In the genomic region with DNA sequence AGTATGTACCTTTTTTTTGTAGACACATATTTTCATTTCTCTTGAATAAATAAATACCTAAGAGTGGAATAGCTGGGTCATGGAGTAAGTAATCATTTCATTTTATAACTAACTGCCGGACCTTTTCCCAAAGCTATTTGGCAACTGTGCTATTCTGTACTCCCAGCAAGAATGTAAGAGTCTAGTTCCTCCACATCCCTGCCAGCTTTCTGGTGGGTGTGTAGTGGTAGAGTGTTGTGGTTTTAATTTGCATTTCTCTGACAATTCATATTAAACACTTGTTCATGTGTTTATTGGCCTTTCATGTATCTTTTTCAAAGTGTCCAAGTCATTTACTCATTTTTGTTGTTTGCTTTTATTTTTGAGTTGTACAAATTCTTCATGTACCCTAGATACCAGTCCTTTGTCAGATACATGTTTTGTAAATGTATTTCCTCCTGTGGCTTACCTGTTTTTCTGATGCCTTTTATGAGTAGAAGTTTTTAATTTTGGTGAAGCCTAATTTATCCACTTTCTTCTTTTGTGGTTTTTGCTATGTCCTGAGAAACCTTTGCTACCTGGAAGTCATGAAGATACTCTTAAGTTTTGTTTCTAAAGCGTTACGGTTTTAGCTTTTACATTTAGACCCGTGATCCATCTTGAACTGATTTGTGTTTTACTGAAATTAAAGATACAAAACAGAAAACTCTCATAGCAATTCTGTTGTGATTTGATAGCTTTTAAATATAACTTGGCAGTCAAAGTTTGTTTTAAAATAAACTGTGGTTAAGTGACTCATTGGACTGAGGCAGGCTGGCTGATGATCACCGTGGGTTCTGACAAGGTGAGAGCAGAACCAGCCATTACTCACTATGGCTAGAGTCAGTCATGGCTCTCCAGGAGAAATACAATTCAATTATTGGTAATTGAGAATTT, we compare ENCODE assay signal across 8 cellular contexts.
DNase-seq lines count a peak whose midpoint lies in the region; ATAC-seq, FAIRE-seq and TF ChIP-seq lines count a peak whose summit lies in the region.

No MANE protein-coding gene starts in this region.

- H3K27me3 Mint-ChIP-seq in T-helper 2 cell treated with Interferon-gamma antibody and Interleukin-4, amounts not matched to agents 5 μg/mL and 100 μg/mL, for 36 hours (ENCODE audit: low read depth), result no peaks in the 10 kb centered on the region

- H3K4me2 ChIP-seq in parathyroid adenoma (ENCODE audit: low read length), result peak overlapping the region; percentile 64

- peak overlapping the region; percentile 41 for H3K4me3 ChIP-seq in parathyroid adenoma (ENCODE audit: low read depth, low read length)

- H3K9me3 Mint-ChIP-seq in T-helper 2 cell treated with Interferon-gamma antibody and Interleukin-4, amounts not matched to agents 5 μg/mL and 100 μg/mL, for 36 hours, result peaks cover 3% of the 10 kb centered on the region

- H3K79me2 ChIP-seq in parathyroid adenoma, result peaks cover 38% of the 10 kb centered on the region

- peak overlapping the region; percentile 81 for H3K4me3 Mint-ChIP-seq in T-helper 2 cell treated with Interferon-gamma antibody and Interleukin-4, amounts not matched to agents 5 μg/mL and 100 μg/mL, for 36 hours

- no peak overlapping the region for H3K27ac ChIP-seq in parathyroid adenoma

- H3K4me1 ChIP-seq in parathyroid adenoma, result peaks cover 34% of the 10 kb centered on the region

- peak; percentile 21 for FAIRE-seq in colon (lab: Jason Lieb, UNC)

- peak; percentile 79 for DNase-seq in HCEC 1CT
- peak; percentile 55 for DNase-seq in T-helper 2 cell treated with Interferon-gamma antibody and Interleukin-4, amounts not matched to agents 5 μg/mL and 100 μg/mL, for 36 hours (ENCODE audit: low spot score)
- no peak for DNase-seq in effector CD8-positive, alpha-beta T cell (lab: John Stamatoyannopoulos, UW)
- DNase-seq in GOT3 (lab: John Stamatoyannopoulos, UW), result no peak

- peak overlapping the region; percentile 95 for H3K27ac Mint-ChIP-seq in T-helper 2 cell treated with Interferon-gamma antibody and Interleukin-4, amounts not matched to agents 5 μg/mL and 100 μg/mL, for 36 hours

- H3K36me3 ChIP-seq in parathyroid adenoma (ENCODE audit: control insufficient read depth, insufficient read depth, low read length), result no peaks in the 10 kb centered on the region

- no peak overlapping the region for H3K9ac ChIP-seq in parathyroid adenoma

- H3K36me3 Mint-ChIP-seq in T-helper 2 cell treated with Interferon-gamma antibody and Interleukin-4, amounts not matched to agents 5 μg/mL and 100 μg/mL, for 36 hours (ENCODE audit: low read depth), result peaks cover 68% of the 10 kb centered on the region

- no peaks in the 10 kb centered on the region for H3K9me3 ChIP-seq in parathyroid adenoma (ENCODE audit: control insufficient read depth, low read length)

- no peak overlapping the region for H2AFZ ChIP-seq in parathyroid adenoma

- H3K4me1 Mint-ChIP-seq in T-helper 2 cell treated with Interferon-gamma antibody and Interleukin-4, amounts not matched to agents 5 μg/mL and 100 μg/mL, for 36 hours (ENCODE audit: low read depth), result peaks cover 79% of the 10 kb centered on the region

- TF ChIP-seq CTCF in parathyroid adenoma (IDR thresholded peaks at IDR 0.05), result no peak

- ATAC-seq in GM21360 (IDR thresholded peaks at IDR 0.05; ENCODE audit: unreplicated experiment) (no peak), HG02571 (IDR thresholded peaks at IDR 0.05; ENCODE audit: unreplicated experiment) (no peak)

- no peaks in the 10 kb centered on the region for H3K27me3 ChIP-seq in parathyroid adenoma (ENCODE audit: control insufficient read depth, insufficient read depth, low read length)

Comparison
In these comparisons a context has a peak if more than half of its experiments do, and no peak if none do; other contexts are left out.
1. DNase-seq: peak in HCEC 1CT (single experiment) and T-helper 2 cell treated with Interferon-gamma antibody and Interleukin-4, amounts not matched to agents 5 μg/mL and 100 μg/mL, for 36 hours (single experiment); none in effector CD8-positive, alpha-beta T cell (single experiment) and GOT3 (single experiment).